In the genomic region with DNA sequence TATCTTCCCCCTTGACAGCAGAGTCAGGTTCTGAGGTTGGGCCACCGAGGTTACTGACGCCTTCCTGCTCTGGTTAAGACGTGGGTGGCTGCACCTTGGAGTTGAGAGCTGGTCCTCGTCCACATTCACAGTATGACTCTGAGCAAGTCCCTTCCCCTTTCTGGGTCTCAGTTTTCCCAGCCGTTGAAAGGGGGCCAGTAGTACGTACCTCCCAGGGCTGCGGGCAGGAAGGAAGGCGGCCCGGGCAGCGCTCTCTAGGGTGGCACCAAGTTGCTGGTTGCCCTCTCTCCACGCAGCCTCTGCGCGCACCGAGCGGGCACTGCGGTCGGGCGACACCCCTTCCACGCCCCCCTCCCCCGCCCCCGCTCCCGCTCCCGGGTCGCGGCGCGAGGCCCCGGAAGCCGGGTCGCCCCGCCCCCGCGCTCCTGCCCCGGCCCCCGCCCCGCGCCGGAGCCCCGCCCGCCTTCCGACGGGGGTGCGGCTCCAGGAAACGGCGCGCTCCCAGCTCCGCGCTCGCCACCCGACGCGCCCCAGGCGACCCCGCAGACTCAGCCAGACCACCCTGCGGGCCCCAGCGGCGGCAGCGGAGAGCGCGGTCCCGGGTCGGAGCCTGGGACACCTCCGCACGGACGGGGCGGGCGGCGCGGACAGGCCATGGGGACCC, we compare ENCODE assay signal across 8 cellular contexts. TPM values are rescaled to one million over a fixed set of nuclear protein-coding genes. Genes with fewer than 3 reads are reported as not detected.
A peak's percentile ranks its signal among the peaks of the same experiment; 100 is the strongest.
DNase-seq lines count a peak whose midpoint lies in the region; ATAC-seq and TF ChIP-seq lines count a peak whose summit lies in the region.

A gene (plus strand): TSS at position 486 of the 664 bp plus-strand sequence. CDS start 250 bp downstream, outside the sequence.

- peak within 1 kb of the TSS; percentile 86 for H3K4me3 Mint-ChIP-seq in activated naive CD8-positive, alpha-beta T cell treated with anti-CD3 and anti-CD28 coated beads, Interleukin-2, amount 50 U/mL, for 24 hours

- H3K9me3 Mint-ChIP-seq in activated naive CD8-positive, alpha-beta T cell treated with anti-CD3 and anti-CD28 coated beads, Interleukin-2, amount 50 U/mL, for 24 hours, result no peaks in the 10 kb centered on the region

- intact Hi-C loops in left ventricle myocardium inferior (cut with micrococcal nuclease) (no loop called here), gastrocnemius medialis (cut with DNase I; ENCODE audit: low total_unique reads) (loop anchor here (1.0 to 5.0 kb wide), 3 partner anchors 40 to 718 kb away; a partner anchor contains a TSS)

- peak within 1 kb of the TSS; percentile 91 for H3K27ac Mint-ChIP-seq in activated naive CD8-positive, alpha-beta T cell treated with anti-CD3 and anti-CD28 coated beads, Interleukin-2, amount 50 U/mL, for 24 hours

- no peaks in the 10 kb centered on the region for H3K27me3 ChIP-seq in HL-60 (ENCODE audit: insufficient read depth, poor library complexity, severe bottlenecking)
- no peaks in the 10 kb centered on the region for H3K27me3 ChIP-seq in left ventricle myocardium inferior (ENCODE audit: low read depth)
- no peaks in the 10 kb centered on the region for H3K27me3 ChIP-seq in gastrocnemius medialis

- peaks cover 74% of the 10 kb centered on the region for H3K4me1 ChIP-seq in left ventricle myocardium inferior
- H3K4me1 ChIP-seq in gastrocnemius medialis, result peaks cover 64 to 75% of the 10 kb centered on the region in 2 donors

- H3K4me3 ChIP-seq in HL-60 (replicated peaks; ENCODE audit: insufficient read depth, low read length) (peak within 1 kb of the TSS; percentile 81), left ventricle myocardium inferior (peak within 1 kb of the TSS; percentile 86), gastrocnemius medialis (peak within 1 kb of the TSS; percentile 65 to 97 (median 80))

- TF ChIP-seq CTCF in HL-60 (IDR thresholded peaks at IDR 0.05; ENCODE audit: insufficient read depth, low read length), result no peak
- TF ChIP-seq CTCF in left ventricle myocardium inferior (IDR thresholded peaks at IDR 0.05; ENCODE audit: borderline replicate concordance), result no peak
- TF ChIP-seq CTCF in gastrocnemius medialis (IDR thresholded peaks at IDR 0.05 in 4 of 5, conservative IDR thresholded peaks at IDR 0.05 in 1 of 5), result no peak

- no peaks in the 10 kb centered on the region for H3K27me3 Mint-ChIP-seq in activated naive CD8-positive, alpha-beta T cell treated with anti-CD3 and anti-CD28 coated beads, Interleukin-2, amount 50 U/mL, for 24 hours

- DNase-seq in ELR (ENCODE audit: low read depth) (peak; percentile 66), HL-60 (ENCODE audit: low read depth in 1 of 2, low spot score in 1 of 2) (peak; percentile 86 to 92), SW480 (ENCODE audit: low spot score) (peak; percentile 62), left ventricle myocardium inferior (peak; percentile 81), gastrocnemius medialis (peak in 1 of 2 donors; percentile 73), DMS153 (lab: John Stamatoyannopoulos, UW) (no peak)
- DNase-seq in activated naive CD8-positive, alpha-beta T cell treated with anti-CD3 and anti-CD28 coated beads, Interleukin-2, amount 50 U/mL, for 24 hours, result peak; percentile 78

- H3K27ac ChIP-seq in HL-60 (replicated peaks) (peak within 1 kb of the TSS; percentile 91), left ventricle myocardium inferior (replicated peaks) (peak within 1 kb of the TSS; percentile 97), gastrocnemius medialis (peak within 1 kb of the TSS; percentile 100)

- peak; percentile 82 to 85 for TF ChIP-seq POLR2A in gastrocnemius medialis (IDR thresholded peaks at IDR 0.05)

- H3K9me3 ChIP-seq in left ventricle myocardium inferior (replicated peaks) (no peaks in the 10 kb centered on the region), gastrocnemius medialis (no peaks in the 10 kb centered on the region)

- H3K4me1 Mint-ChIP-seq in activated naive CD8-positive, alpha-beta T cell treated with anti-CD3 and anti-CD28 coated beads, Interleukin-2, amount 50 U/mL, for 24 hours, result peaks cover 53% of the 10 kb centered on the region

- ATAC-seq in activated naive CD8-positive, alpha-beta T cell treated with anti-CD3 and anti-CD28 coated beads, Interleukin-2, amount 50 U/mL, for 24 hours, result peak; percentile 47
- ATAC-seq in gastrocnemius medialis, result peak; percentile 13
- no peak for ATAC-seq in HG02938 (IDR thresholded peaks at IDR 0.05; ENCODE audit: unreplicated experiment)

- H3K36me3 ChIP-seq in left ventricle myocardium inferior, result peaks cover 24% of the 10 kb centered on the region
- peaks cover 0 to 18% of the 10 kb centered on the region in 2 donors for H3K36me3 ChIP-seq in gastrocnemius medialis

- peaks cover 21% of the 10 kb centered on the region for H3K36me3 Mint-ChIP-seq in activated naive CD8-positive, alpha-beta T cell treated with anti-CD3 and anti-CD28 coated beads, Interleukin-2, amount 50 U/mL, for 24 hours (ENCODE audit: low read depth)

- in situ Hi-C loops in gastrocnemius medialis (cut with MboI; ENCODE audit: low sequenced_read_pairs in 4 of 4), result no loop called here

RNA-seq across cellular contexts. Expression of the gene that starts here (rescaled TPM):
- 69.5 TPM for total RNA-seq in left ventricle myocardium inferior
- total RNA-seq in gastrocnemius medialis, result 100 to 1,000 TPM; 191 to 374 (median 250) TPM
